Comparison of ENCODE assay signal across 7 cellular contexts in the genomic region with DNA sequence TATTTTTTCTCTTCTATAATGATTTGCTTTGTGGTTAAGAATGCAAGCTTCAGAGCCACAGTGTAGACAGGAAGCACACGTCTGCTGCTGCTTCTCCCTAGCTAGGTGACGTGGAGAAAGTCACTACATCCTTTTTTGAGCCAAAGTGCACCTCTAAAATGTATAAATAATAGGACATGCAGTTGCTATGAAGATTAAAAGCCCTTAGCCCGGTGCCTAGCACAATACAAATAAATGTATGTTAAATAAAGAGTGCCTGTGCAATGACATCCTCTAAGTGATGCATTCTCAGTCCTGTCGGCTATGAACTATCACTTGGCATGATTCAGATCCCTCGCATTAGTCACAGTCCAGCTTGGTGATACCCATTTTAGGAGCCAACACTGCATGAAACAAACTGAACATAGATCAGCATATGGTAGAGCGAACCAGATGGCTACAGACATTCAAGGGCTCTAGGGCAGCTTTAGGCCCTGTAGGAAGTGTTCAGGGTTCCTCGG. TPM values are rescaled to one million over a fixed set of nuclear protein-coding genes. Genes with fewer than 3 reads are reported as not detected.
DNase-seq lines count a peak whose midpoint lies in the region; ATAC-seq and TF ChIP-seq lines count a peak whose summit lies in the region.

No MANE protein-coding gene starts in this region.

- DNase-seq in activated CD4-positive, alpha-beta T cell treated with anti-CD3 and anti-CD28 coated beads, Interleukin-2, amount 50 U/mL, for 48 hours: peak; percentile 24 to 42
- DNase-seq in foreskin keratinocyte (peak; percentile 74 to 88), epidermal melanocyte (ENCODE audit: insufficient read length, low spot score) (no peak), NCI-H1092 (lab: John Stamatoyannopoulos, UW) (no peak)

- no peaks in the 10 kb centered on the region for H3K27me3 ChIP-seq in foreskin keratinocyte

- ATAC-seq in GM19043 (IDR thresholded peaks at IDR 0.05; ENCODE audit: low read depth, unreplicated experiment) (peak; percentile 66), HG03175 (IDR thresholded peaks at IDR 0.05; ENCODE audit: unreplicated experiment) (peak; percentile 68), foreskin keratinocyte (peak; percentile 94), GM21367 (IDR thresholded peaks at IDR 0.05; ENCODE audit: unreplicated experiment) (no peak)

- H3K27ac ChIP-seq in foreskin keratinocyte: peak overlapping the region; percentile 72

- H3K4me1 ChIP-seq in foreskin keratinocyte: peaks cover 19% of the 10 kb centered on the region

- TF ChIP-seq CTCF in foreskin keratinocyte (conservative IDR thresholded peaks at IDR 0.05): no peak

RNA-seq across cellular contexts. Expression of a gene that starts 4.8 kb away (rescaled TPM):
- total RNA-seq in foreskin keratinocyte: 5.3 and 5.7 TPM in 2 replicates
- polyA plus RNA-seq in foreskin keratinocyte: 2.8 and 3.2 TPM in 2 replicates

RNA-seq across cellular contexts. Expression of a gene that starts 21.8 kb away (rescaled TPM):
- 1,186 and 2,083 TPM in 2 replicates for total RNA-seq in foreskin keratinocyte
- polyA plus RNA-seq in foreskin keratinocyte: 1,106 and 1,757 TPM in 2 replicates

Comparison
In these comparisons a context has a peak if more than half of its experiments do, and no peak if none do; other contexts are left out.
1. DNase-seq: peak in activated CD4-positive, alpha-beta T cell treated with anti-CD3 and anti-CD28 coated beads, Interleukin-2, amount 50 U/mL, for 48 hours (2 of 2) and foreskin keratinocyte (2 of 2); none in epidermal melanocyte (single experiment) and NCI-H1092 (single experiment).